In genomic region chr7:153017197-153017596, GRCh38 we compare ENCODE assay signal across 26 cellular contexts.
"Had no signal": no experiment of that assay in that cellular context is flagged by ENCODE, and none has a peak within 500 bp of the region (broad histone marks: within the 10 kb centered on the region; RNA-seq: fewer than 3 reads in every experiment).

No MANE protein-coding gene starts in this region.

- H3K4me3 ChIP-seq: esophagus squamous epithelium, left lung, pancreas, thoracic aorta, tibial nerve, upper lobe of left lung had no signal

- FAIRE-seq: endometrium, kidney, pancreas, urothelium cell line had no signal

- DNase-seq: cerebellar nuclear complex; cortex of kidney; effector memory CD8-positive, alpha-beta T cell; erythroblast; esophagus squamous epithelium; foreskin melanocyte; hypothalamus; kidney; left lung; mesenchymal stem cell; midbrain; naive thymus-derived CD4-positive, alpha-beta T cell; pancreas; stimulated activated CD4-positive, alpha-beta T cell treated with anti-CD3 and anti-CD28 coated beads, Interleukin-2, amount 100 ng/mL, for 24 hours; stimulated activated CD4-positive, alpha-beta T cell treated with anti-CD3 and anti-CD28 coated beads, Interleukin-4, amount 100 ng/mL, for 24 hours; stimulated activated naive CD4-positive, alpha-beta T cell treated with Interleukin-2 at 50 U/mL for 16 hours; substantia nigra had no signal

- H3K36me3 Mint-ChIP-seq: naive thymus-derived CD4-positive, alpha-beta T cell; stimulated activated effector memory CD8-positive, alpha-beta T cell treated with anti-CD3 and anti-CD28 coated beads, Interleukin-12 subunit alpha, Interleukin-12 subunit beta, amount 100 ng/mL, for 72 hours had no signal

- H3K27me3 ChIP-seq: esophagus squamous epithelium, left lung, neutrophil, pancreas, tibial nerve, upper lobe of left lung had no signal

- H3K4me3 Mint-ChIP-seq: effector memory CD8-positive, alpha-beta T cell; naive thymus-derived CD4-positive, alpha-beta T cell; nephron; stimulated activated effector memory CD8-positive, alpha-beta T cell treated with anti-CD3 and anti-CD28 coated beads, Interleukin-12 subunit alpha, Interleukin-12 subunit beta, amount 100 ng/mL, for 72 hours had no signal

- H3K27ac Mint-ChIP-seq: effector memory CD8-positive, alpha-beta T cell; naive thymus-derived CD4-positive, alpha-beta T cell; nephron; stimulated activated effector memory CD8-positive, alpha-beta T cell treated with anti-CD3 and anti-CD28 coated beads, Interleukin-12 subunit alpha, Interleukin-12 subunit beta, amount 100 ng/mL, for 72 hours had no signal

- H3K36me3 ChIP-seq: esophagus squamous epithelium, left lung, neutrophil, pancreas, thoracic aorta, tibial nerve, upper lobe of left lung had no signal

- H3K4me1 ChIP-seq: esophagus squamous epithelium, left lung, pancreas, tibial nerve, upper lobe of left lung had no signal

- H3K9me3 Mint-ChIP-seq: nephron had no signal

- ATAC-seq: effector memory CD8-positive, alpha-beta T cell; left lung; naive thymus-derived CD4-positive, alpha-beta T cell; pancreas; sciatic nerve; stimulated activated effector memory CD8-positive, alpha-beta T cell treated with anti-CD3 and anti-CD28 coated beads, Interleukin-12 subunit alpha, Interleukin-12 subunit beta, amount 100 ng/mL, for 72 hours had no signal

- H3K4me1 Mint-ChIP-seq: naive thymus-derived CD4-positive, alpha-beta T cell; nephron; stimulated activated effector memory CD8-positive, alpha-beta T cell treated with anti-CD3 and anti-CD28 coated beads, Interleukin-12 subunit alpha, Interleukin-12 subunit beta, amount 100 ng/mL, for 72 hours had no signal

- H3K27ac ChIP-seq: esophagus squamous epithelium, left lung, neutrophil, pancreas, thoracic aorta, tibial nerve, upper lobe of left lung had no signal

- H3K9me3 ChIP-seq: esophagus squamous epithelium, neutrophil, pancreas, thoracic aorta, upper lobe of left lung had no signal
